ENCODE assay signal across 8 cellular contexts in the genomic region with DNA sequence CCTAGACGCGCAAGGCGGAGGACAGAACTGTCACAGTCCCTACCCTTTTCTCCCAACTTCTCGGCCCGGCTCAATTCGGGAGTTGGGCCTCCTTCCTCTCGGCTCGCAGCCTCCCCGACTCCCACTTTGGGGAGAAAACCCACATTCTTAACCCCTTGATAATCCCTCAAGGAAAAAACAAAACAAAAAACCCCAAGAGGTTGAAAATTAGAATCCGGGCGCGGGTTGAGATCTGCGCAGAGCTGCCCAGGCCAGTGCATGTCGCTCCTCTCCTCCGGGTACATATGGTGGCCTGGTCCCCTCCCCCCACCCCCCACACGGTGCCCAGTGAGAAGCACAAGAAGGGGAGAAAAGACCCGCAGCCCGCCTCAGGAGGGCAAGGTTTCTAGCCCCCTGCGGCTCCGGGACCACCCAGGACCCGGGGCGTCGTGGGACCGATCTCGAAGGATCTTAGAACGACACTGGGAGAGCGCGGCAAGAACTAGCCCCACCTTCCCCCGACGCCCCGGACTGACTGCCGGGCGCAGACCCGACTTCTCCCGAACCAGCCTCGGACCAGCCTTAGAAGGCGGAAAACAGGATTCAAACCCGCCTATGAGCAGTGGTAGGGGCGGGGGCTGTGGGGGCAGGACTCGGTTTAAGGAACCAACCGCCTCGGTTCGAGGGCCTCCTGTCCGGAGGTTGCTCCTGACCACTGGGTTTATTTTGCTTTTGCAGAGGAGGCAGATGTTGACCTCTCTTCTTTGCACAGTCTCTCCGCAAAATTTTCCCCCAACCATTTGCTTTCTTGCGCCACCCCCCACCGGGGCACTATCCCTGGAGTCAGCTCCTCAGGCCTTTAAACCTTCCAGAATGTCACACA. TPM values are rescaled to one million over a fixed set of nuclear protein-coding genes. Genes with fewer than 3 reads are reported as not detected.
A peak's percentile ranks its signal among the peaks of the same experiment; 100 is the strongest.
DNase-seq lines count a peak whose midpoint lies in the region; ATAC-seq and TF ChIP-seq lines count a peak whose summit lies in the region.

No MANE protein-coding gene starts in this region.

- H3K4me3 ChIP-seq in left ventricle myocardium inferior (peak overlapping the region; percentile 74), rectal smooth muscle tissue (ENCODE audit: low read length) (peak overlapping the region; percentile 66), OCI-LY7 (ENCODE audit: low read depth, low read length, poor library complexity, severe bottlenecking) (no peak overlapping the region)

- DNase-seq in EH (ENCODE audit: low read depth), result peak; percentile 78
- DNase-seq in activated CD8-positive, alpha-beta T cell treated with anti-CD3 and anti-CD28 coated beads, Interleukin-2, amount 10 ng/mL, durations not matched to agents 7 days and 5 days, result no peak
- DNase-seq in left ventricle myocardium inferior, result peak; percentile 77
- no peak for DNase-seq in NCI-H510A (lab: John Stamatoyannopoulos, UW)
- no peak for DNase-seq in OCI-LY7 (ENCODE audit: low spot score)

- H3K9me3 ChIP-seq in left ventricle myocardium inferior (replicated peaks), result no peaks in the 10 kb centered on the region
- H3K9me3 ChIP-seq in OCI-LY7 (ENCODE audit: low read length), result no peaks in the 10 kb centered on the region

- H3K36me3 ChIP-seq in left ventricle myocardium inferior (no peaks in the 10 kb centered on the region), rectal smooth muscle tissue (ENCODE audit: control insufficient read depth, insufficient read depth, low read length) (peaks cover 2% of the 10 kb centered on the region), OCI-LY7 (ENCODE audit: insufficient read depth, low read length) (no peaks in the 10 kb centered on the region)

- peaks cover 83% of the 10 kb centered on the region for H3K27me3 Mint-ChIP-seq in activated CD8-positive, alpha-beta T cell treated with anti-CD3 and anti-CD28 coated beads, Interleukin-2, amount 10 ng/mL, durations not matched to agents 7 days and 5 days (ENCODE audit: low read depth)

- TF ChIP-seq CTCF in left ventricle myocardium inferior (IDR thresholded peaks at IDR 0.05; ENCODE audit: borderline replicate concordance), result no peak
- no peak for TF ChIP-seq CTCF in OCI-LY7 (conservative IDR thresholded peaks at IDR 0.05; ENCODE audit: low read length)

- H3K9me3 Mint-ChIP-seq in activated CD8-positive, alpha-beta T cell treated with anti-CD3 and anti-CD28 coated beads, Interleukin-2, amount 10 ng/mL, durations not matched to agents 7 days and 5 days (ENCODE audit: insufficient read depth), result no peaks in the 10 kb centered on the region

- ATAC-seq in activated CD8-positive, alpha-beta T cell treated with anti-CD3 and anti-CD28 coated beads, Interleukin-2, amount 10 ng/mL, durations not matched to agents 7 days and 5 days, result no peak
- ATAC-seq in HG03097 (IDR thresholded peaks at IDR 0.05; ENCODE audit: low FRiP score, unreplicated experiment), result no peak
- ATAC-seq in GM18517 (IDR thresholded peaks at IDR 0.05; ENCODE audit: unreplicated experiment), result no peak

- no peaks in the 10 kb centered on the region for H4K20me1 ChIP-seq in OCI-LY7 (ENCODE audit: insufficient read depth, low read length)

- no peak overlapping the region for H3K9ac ChIP-seq in rectal smooth muscle tissue (ENCODE audit: low read length)

- H3K27me3 ChIP-seq in left ventricle myocardium inferior (ENCODE audit: low read depth) (peaks cover 100% of the 10 kb centered on the region), rectal smooth muscle tissue (ENCODE audit: control insufficient read depth, insufficient read depth, low read length) (peaks cover 41% of the 10 kb centered on the region)

- H3K27ac ChIP-seq in left ventricle myocardium inferior (replicated peaks), result peak overlapping the region; percentile 74
- H3K27ac ChIP-seq in rectal smooth muscle tissue (ENCODE audit: low read depth, low read length), result peak overlapping the region; percentile 47
- no peak overlapping the region for H3K27ac ChIP-seq in OCI-LY7 (ENCODE audit: low read depth, low read length, poor library complexity, severe bottlenecking)

- POLR2A ChIA-PET in activated CD8-positive, alpha-beta T cell treated with anti-CD3 and anti-CD28 coated beads, Interleukin-2, amount 10 ng/mL, durations not matched to agents 7 days and 5 days (lab: Charles Lee), result interaction anchor here (0.8 kb wide), 1 partner anchor 214 kb away, joined by 4 read pairs; no protein-coding TSS in a partner anchor
- POLR2A ChIA-PET in OCI-LY7 (lab: Charles Lee), result no interaction called here

- peak overlapping the region; percentile 50 for H3K4me3 Mint-ChIP-seq in activated CD8-positive, alpha-beta T cell treated with anti-CD3 and anti-CD28 coated beads, Interleukin-2, amount 10 ng/mL, durations not matched to agents 7 days and 5 days

- H3K4me2 ChIP-seq in OCI-LY7 (ENCODE audit: low read length), result no peak overlapping the region

- CTCF ChIA-PET in activated CD8-positive, alpha-beta T cell treated with anti-CD3 and anti-CD28 coated beads, Interleukin-2, amount 10 ng/mL, durations not matched to agents 7 days and 5 days (lab: Charles Lee), result interaction anchor here (1.0 to 1.9 kb wide), 2 partner anchors 318 to 422 kb away, joined by 3 to 7 read pairs; no protein-coding TSS in a partner anchor
- CTCF ChIA-PET in OCI-LY7 (lab: Charles Lee; ENCODE audit: unreplicated experiment), result no interaction called here

- H3K9me2 ChIP-seq in OCI-LY7 (ENCODE audit: insufficient read depth, low read length), result no peaks in the 10 kb centered on the region

- BruUV-seq in OCI-LY7 (replicated peaks; lab: Mats Ljungman, UMichigan), result no TSS peak

- H3K4me1 Mint-ChIP-seq in activated CD8-positive, alpha-beta T cell treated with anti-CD3 and anti-CD28 coated beads, Interleukin-2, amount 10 ng/mL, durations not matched to agents 7 days and 5 days (ENCODE audit: low read depth), result peaks cover 34% of the 10 kb centered on the region

- H3K36me3 Mint-ChIP-seq in activated CD8-positive, alpha-beta T cell treated with anti-CD3 and anti-CD28 coated beads, Interleukin-2, amount 10 ng/mL, durations not matched to agents 7 days and 5 days (ENCODE audit: low read depth), result peaks cover 3% of the 10 kb centered on the region

- peaks cover 59% of the 10 kb centered on the region for H3K4me1 ChIP-seq in left ventricle myocardium inferior
- H3K4me1 ChIP-seq in rectal smooth muscle tissue (ENCODE audit: control insufficient read depth, insufficient read depth, low read length), result peaks cover 6% of the 10 kb centered on the region
- peaks cover 3% of the 10 kb centered on the region for H3K4me1 ChIP-seq in OCI-LY7 (ENCODE audit: insufficient read depth, low read length, poor library complexity, severe bottlenecking)

- H3K79me2 ChIP-seq in OCI-LY7 (ENCODE audit: insufficient read depth, low read depth, low read length), result no peaks in the 10 kb centered on the region

- no peak overlapping the region for H2AFZ ChIP-seq in OCI-LY7 (ENCODE audit: low read length)

- no peak overlapping the region for H3K27ac Mint-ChIP-seq in activated CD8-positive, alpha-beta T cell treated with anti-CD3 and anti-CD28 coated beads, Interleukin-2, amount 10 ng/mL, durations not matched to agents 7 days and 5 days

- intact Hi-C loops in left ventricle myocardium inferior (cut with micrococcal nuclease), result loop anchor here (5.0 to 10.0 kb wide), 3 partner anchors 132 to 1212 kb away; no protein-coding TSS in a partner anchor
- intact Hi-C loops in OCI-LY7 (cut with micrococcal nuclease; ENCODE audit: unreplicated experiment), result no loop called here

RNA-seq across cellular contexts. Expression of gene PDGFRA, which starts 2.5 kb away (rescaled TPM):
- not detected for total RNA-seq in activated CD8-positive, alpha-beta T cell treated with anti-CD3 and anti-CD28 coated beads, Interleukin-2, amount 10 ng/mL, durations not matched to agents 7 days and 5 days
- total RNA-seq in left ventricle myocardium inferior (24.8 TPM), OCI-LY7 (2022) (not detected in 2 replicates)
- total RNA-seq in OCI-LY7 (2014; rRNA removed; shearing (Covaris generic)), result not detected in 2 replicates

Comparison
In these comparisons a context has a peak if more than half of its experiments do, and no peak if none do; other contexts are left out.
1. DNase-seq: peak in EH (single experiment) and left ventricle myocardium inferior (single experiment); none in activated CD8-positive, alpha-beta T cell treated with anti-CD3 and anti-CD28 coated beads, Interleukin-2, amount 10 ng/mL, durations not matched to agents 7 days and 5 days (single experiment), NCI-H510A (single experiment) and OCI-LY7 (single experiment).
2. RNA of gene PDGFRA, which starts 2.5 kb away (total RNA-seq): 24.8 TPM in left ventricle myocardium inferior (single experiment); not detected in activated CD8-positive, alpha-beta T cell treated with anti-CD3 and anti-CD28 coated beads, Interleukin-2, amount 10 ng/mL, durations not matched to agents 7 days and 5 days and not detected in OCI-LY7; every median in the first group is over 10 times any median in the second.